Comparison of ENCODE assay signal across 14 cellular contexts in genomic region chrX:68307767-68308166, GRCh38.
DNase-seq lines count a peak whose midpoint lies in the region; ATAC-seq, FAIRE-seq and TF ChIP-seq lines count a peak whose summit lies in the region.
"Had no signal": no experiment of that assay in that cellular context is flagged by ENCODE, and none has a peak within 500 bp of the region (broad histone marks: within the 10 kb centered on the region; RNA-seq: fewer than 3 reads in every experiment).

No MANE protein-coding gene starts in this region.

- peaks cover 0 to 4% (median 0%) of the 10 kb centered on the region in 7 donors for H3K27me3 ChIP-seq in spleen (replicated peaks in 1 of 7)

- no peak for TF ChIP-seq POLR2A in spleen (IDR thresholded peaks at IDR 0.05)

- DNase-seq in COLO829 (ENCODE audit: low spot score) (peak; percentile 22), OCI-M1 (lab: John Stamatoyannopoulos, UW) (peak; percentile 1), omental fat pad (ENCODE audit: low spot score) (no peak), hippocampal formation (lab: John Stamatoyannopoulos, UW) (no peak), spleen (no peak)
- DNase-seq: activated CD4-positive, alpha-beta T cell treated with anti-CD3 and anti-CD28 coated beads, Interleukin-2, amount 50 U/mL, for 1 hour; activated naive CD8-positive, alpha-beta T cell treated with anti-CD3 and anti-CD28 coated beads for 36 hours; left ventricle myocardium superior; NCI-H2107; psoas muscle had no signal

- H3K9me3 ChIP-seq in spleen: no peaks in the 10 kb centered on the region
- H3K9me3 ChIP-seq: psoas muscle had no signal

- peak; percentile 69 for FAIRE-seq in endometrium (lab: Jason Lieb, UNC)
- FAIRE-seq: GM12878 had no signal

- H3K4me1 ChIP-seq in spleen: no peaks in the 10 kb centered on the region
- H3K4me1 ChIP-seq: psoas muscle had no signal

- no peaks in the 10 kb centered on the region for H3K36me3 ChIP-seq in spleen

- TF ChIP-seq CTCF in omental fat pad (IDR thresholded peaks at IDR 0.05) (no peak), spleen (IDR thresholded peaks at IDR 0.05 in 8 of 11, conservative IDR thresholded peaks at IDR 0.05 in 3 of 11) (no peak)

- ATAC-seq in omental fat pad (ENCODE audit: low FRiP score) (peak; percentile 48), HG02970 (IDR thresholded peaks at IDR 0.05; ENCODE audit: low FRiP score, unreplicated experiment) (no peak), HG03135 (IDR thresholded peaks at IDR 0.05; ENCODE audit: unreplicated experiment) (no peak)
- ATAC-seq: GM12878, left ventricle myocardium superior, psoas muscle had no signal

- H3K4me3 ChIP-seq in spleen: no peak overlapping the region
- H3K4me3 ChIP-seq: GM12878, psoas muscle had no signal

- 13 to 52% (median 23%) methylated on average over 1 of the region's 1 CpG for WGBS in spleen, 5 donors

- H3K27ac ChIP-seq in spleen: no peak overlapping the region
- H3K27ac ChIP-seq: psoas muscle had no signal

- intact Hi-C loops in spleen (cut with DNase I; ENCODE audit: low total_unique reads): no loop called here

Comparison
In these comparisons a context has a peak if more than half of its experiments do, and no peak if none do; other contexts are left out.
1. DNase-seq: peak in COLO829 (single experiment) and OCI-M1 (single experiment); none in omental fat pad (single experiment), hippocampal formation (0 of 2) and spleen (single experiment).